Comparison of ENCODE assay signal across 16 cellular contexts in genomic region chr22:31526275-31526674, GRCh38. TPM values are rescaled to one million over a fixed set of nuclear protein-coding genes. Genes with fewer than 3 reads are reported as not detected.
A peak's percentile ranks its signal among the peaks of the same experiment; 100 is the strongest.
DNase-seq lines count a peak whose midpoint lies in the region; ATAC-seq and FAIRE-seq lines count a peak whose summit lies in the region.
"Had no signal": no experiment of that assay in that cellular context is flagged by ENCODE, and none has a peak within 500 bp of the region (broad histone marks: within the 10 kb centered on the region; RNA-seq: fewer than 3 reads in every experiment).

No MANE protein-coding gene starts in this region.

- CTCF ChIA-PET in activated CD4-positive, alpha-beta T cell treated with anti-CD3 and anti-CD28 coated beads, Interleukin-2, amount 10 ng/mL, durations not matched to agents 7 days and 5 days (lab: Charles Lee) = interaction anchor here (0.6 to 2.3 kb wide), 2 partner anchors 9 to 10 kb away, joined by 3 to 7 read pairs; no protein-coding TSS in a partner anchor

- DNase-seq in activated CD4-positive, alpha-beta T cell treated with anti-CD3 and anti-CD28 coated beads for 4 hours = peak; percentile 7 to 12
- no peak for DNase-seq in activated CD4-positive, alpha-beta T cell treated with anti-CD3 and anti-CD28 coated beads, Interleukin-2, amount 10 ng/mL, durations not matched to agents 7 days and 5 days
- peak; percentile 65 for DNase-seq in activated CD8-positive, alpha-beta memory T cell treated with anti-CD3 and anti-CD28 coated beads, Interleukin-2, amount 50 U/mL, for 48 hours
- DNase-seq in naive B cell = peak; percentile 11
- no peak for DNase-seq in HTR-8/SVneo (ENCODE audit: insufficient read length, low spot score)
- no peak for DNase-seq in NCI-H146 (lab: John Stamatoyannopoulos, UW)
- no peak for DNase-seq in hepatic stellate cell (ENCODE audit: low spot score)
- DNase-seq: amniotic stem cell; left colon; NCI-H1930; NK-92 treated with Interleukin-12 subunit alpha and Interleukin-12 subunit beta, amount 100 ng/mL, for 24 hours; psoas muscle; SJCRH30; testis had no signal

- H3K27me3 Mint-ChIP-seq in activated CD4-positive, alpha-beta T cell treated with anti-CD3 and anti-CD28 coated beads, Interleukin-2, amount 10 ng/mL, durations not matched to agents 7 days and 5 days = no peaks in the 10 kb centered on the region
- no peaks in the 10 kb centered on the region for H3K27me3 Mint-ChIP-seq in naive B cell
- H3K27me3 Mint-ChIP-seq in stimulated activated memory B cell treated with anti-CD40 and anti-IgM and Interleukin-4, amounts not matched to agents 10 μg/mL and 1 μg/mL and 100 μg/mL, for 72 hours = no peaks in the 10 kb centered on the region

- H3K4me3 Mint-ChIP-seq in activated CD4-positive, alpha-beta T cell treated with anti-CD3 and anti-CD28 coated beads, Interleukin-2, amount 10 ng/mL, durations not matched to agents 7 days and 5 days = no peak overlapping the region
- H3K4me3 Mint-ChIP-seq in naive B cell = no peak overlapping the region
- H3K4me3 Mint-ChIP-seq in stimulated activated memory B cell treated with anti-CD40 and anti-IgM and Interleukin-4, amounts not matched to agents 10 μg/mL and 1 μg/mL and 100 μg/mL, for 72 hours = no peak overlapping the region

- H3K4me1 Mint-ChIP-seq in activated CD4-positive, alpha-beta T cell treated with anti-CD3 and anti-CD28 coated beads, Interleukin-2, amount 10 ng/mL, durations not matched to agents 7 days and 5 days = peaks cover 45% of the 10 kb centered on the region
- H3K4me1 Mint-ChIP-seq in naive B cell = peaks cover 5 to 13% (median 6%) of the 10 kb centered on the region in 3 donors
- H3K4me1 Mint-ChIP-seq in stimulated activated memory B cell treated with anti-CD40 and anti-IgM and Interleukin-4, amounts not matched to agents 10 μg/mL and 1 μg/mL and 100 μg/mL, for 72 hours = peaks cover 24% of the 10 kb centered on the region

- H3K9me3 Mint-ChIP-seq in activated CD4-positive, alpha-beta T cell treated with anti-CD3 and anti-CD28 coated beads, Interleukin-2, amount 10 ng/mL, durations not matched to agents 7 days and 5 days = peaks cover 4% of the 10 kb centered on the region
- H3K9me3 Mint-ChIP-seq in naive B cell = no peaks in the 10 kb centered on the region
- no peaks in the 10 kb centered on the region for H3K9me3 Mint-ChIP-seq in stimulated activated memory B cell treated with anti-CD40 and anti-IgM and Interleukin-4, amounts not matched to agents 10 μg/mL and 1 μg/mL and 100 μg/mL, for 72 hours

- no peak for FAIRE-seq in HTR-8/SVneo (lab: Jason Lieb, UNC)
- FAIRE-seq: colon had no signal

- no peak overlapping the region for H3K27ac Mint-ChIP-seq in activated CD4-positive, alpha-beta T cell treated with anti-CD3 and anti-CD28 coated beads, Interleukin-2, amount 10 ng/mL, durations not matched to agents 7 days and 5 days
- peak overlapping the region in 2 of 6 donors; percentile 20 to 68 for H3K27ac Mint-ChIP-seq in naive B cell
- H3K27ac Mint-ChIP-seq in stimulated activated memory B cell treated with anti-CD40 and anti-IgM and Interleukin-4, amounts not matched to agents 10 μg/mL and 1 μg/mL and 100 μg/mL, for 72 hours = peak overlapping the region; percentile 71

- H3K36me3 Mint-ChIP-seq in activated CD4-positive, alpha-beta T cell treated with anti-CD3 and anti-CD28 coated beads, Interleukin-2, amount 10 ng/mL, durations not matched to agents 7 days and 5 days (ENCODE audit: low read depth) = peaks cover 58% of the 10 kb centered on the region
- H3K36me3 Mint-ChIP-seq in naive B cell = peaks cover 0 to 5% of the 10 kb centered on the region in 2 donors
- H3K36me3 Mint-ChIP-seq in stimulated activated memory B cell treated with anti-CD40 and anti-IgM and Interleukin-4, amounts not matched to agents 10 μg/mL and 1 μg/mL and 100 μg/mL, for 72 hours = peaks cover 52% of the 10 kb centered on the region

- ATAC-seq in naive B cell (ENCODE audit: low read depth in 2 of 2) = peak; percentile 51 to 59
- peak; percentile 71 for ATAC-seq in stimulated activated memory B cell treated with anti-CD40 and anti-IgM and Interleukin-4, amounts not matched to agents 10 μg/mL and 1 μg/mL and 100 μg/mL, for 72 hours
- ATAC-seq: left colon, psoas muscle had no signal

- POLR2A ChIA-PET in activated CD4-positive, alpha-beta T cell treated with anti-CD3 and anti-CD28 coated beads, Interleukin-2, amount 10 ng/mL, durations not matched to agents 7 days and 5 days (lab: Charles Lee) = no interaction called here

RNA-seq across cellular contexts. Expression of gene SFI1, which starts 29.9 kb away (rescaled TPM):
- total RNA-seq in activated CD4-positive, alpha-beta T cell treated with anti-CD3 and anti-CD28 coated beads, Interleukin-2, amount 10 ng/mL, durations not matched to agents 7 days and 5 days = 100 to 1,000 TPM; 174 to 183 TPM
- 10 to 100 TPM in 2 of 6 donors, 1 to 10 TPM in 4; 3.3 to 21.1 (median 8.7) TPM for polyA plus RNA-seq in naive B cell (ENCODE audit: low read depth in 6 of 6)

RNA-seq across cellular contexts. Expression of gene EIF4ENIF1, which starts 36.6 kb away (rescaled TPM):
- 10 to 100 TPM; 34.5 to 41.5 TPM for total RNA-seq in activated CD4-positive, alpha-beta T cell treated with anti-CD3 and anti-CD28 coated beads, Interleukin-2, amount 10 ng/mL, durations not matched to agents 7 days and 5 days
- 10 to 100 TPM in 4 of 6 donors, 1 to 10 TPM in 2; 5.8 to 17.3 (median 12.2) TPM for polyA plus RNA-seq in naive B cell (ENCODE audit: low read depth in 6 of 6)

Comparison
In these comparisons a context has a peak if more than half of its experiments do, and no peak if none do; other contexts are left out.
1. DNase-seq: peak in activated CD4-positive, alpha-beta T cell treated with anti-CD3 and anti-CD28 coated beads for 4 hours (2 of 2), activated CD8-positive, alpha-beta memory T cell treated with anti-CD3 and anti-CD28 coated beads, Interleukin-2, amount 50 U/mL, for 48 hours (single experiment) and naive B cell (single experiment); none in activated CD4-positive, alpha-beta T cell treated with anti-CD3 and anti-CD28 coated beads, Interleukin-2, amount 10 ng/mL, durations not matched to agents 7 days and 5 days (single experiment), HTR-8/SVneo (single experiment), NCI-H146 (single experiment) and hepatic stellate cell (single experiment).